Comparison of ENCODE assay signal across 9 cellular contexts in genomic region chr4:173509031-173510001, GRCh38. TPM values are rescaled to one million over a fixed set of nuclear protein-coding genes. Genes with fewer than 3 reads are reported as not detected.
DNase-seq lines count a peak whose midpoint lies in the region; ATAC-seq and TF ChIP-seq lines count a peak whose summit lies in the region.
"Had no signal": no experiment of that assay in that cellular context is flagged by ENCODE, and none has a peak within 500 bp of the region (broad histone marks: within the 10 kb centered on the region; RNA-seq: fewer than 3 reads in every experiment).

No MANE protein-coding gene starts in this region.

- DNase-seq in GM03348 (ENCODE audit: low spot score) (peak; percentile 82), HFF-Myc (ENCODE audit: extremely low read depth, low read depth) (no peak), amniotic epithelial cell (ENCODE audit: low read depth) (peak; percentile 78), immature natural killer cell (no peak), MM.1S (no peak), NCI-H524 treated with DMSO at 0.1 percent for 48 hours (lab: John Stamatoyannopoulos, UW) (no peak)

- no peak overlapping the region for H3K27ac Mint-ChIP-seq in immature natural killer cell

- ATAC-seq in HG03439 (IDR thresholded peaks at IDR 0.05; ENCODE audit: unreplicated experiment): no peak
- ATAC-seq: K562 had no signal

- H3K36me3 Mint-ChIP-seq in immature natural killer cell: peaks cover 0 to 5% (median 0%) of the 10 kb centered on the region in 3 donors

- H3K4me1 ChIP-seq in stomach smooth muscle (ENCODE audit: control insufficient read depth, insufficient read depth, low read length) (peaks cover 64% of the 10 kb centered on the region), MM.1S (ENCODE audit: low read length) (no peaks in the 10 kb centered on the region)

- H3K4me3 ChIP-seq in HFF-Myc (replicated peaks; ENCODE audit: low read depth, low read length) (peak overlapping the region; percentile 38), stomach smooth muscle (ENCODE audit: low read length in 2 of 2) (peak overlapping the region; percentile 57 to 79), MM.1S (ENCODE audit: low read length) (no peak overlapping the region)
- H3K4me3 ChIP-seq: K562 had no signal

- H3K79me2 ChIP-seq in MM.1S (ENCODE audit: low read length): no peaks in the 10 kb centered on the region

- H3K9me3 ChIP-seq in stomach smooth muscle (ENCODE audit: control insufficient read depth in 2 of 2, low read length in 2 of 2) (no peaks in the 10 kb centered on the region), MM.1S (replicated peaks; ENCODE audit: insufficient read depth, low read length) (no peaks in the 10 kb centered on the region)

- H3K36me3 ChIP-seq in stomach smooth muscle (ENCODE audit: control insufficient read depth in 2 of 2, insufficient read depth in 2 of 2, low read length in 2 of 2) (peaks cover 0 to 2% of the 10 kb centered on the region in 2 donors), MM.1S (replicated peaks; ENCODE audit: insufficient read depth, low read length) (no peaks in the 10 kb centered on the region)

- H3K27me3 Mint-ChIP-seq in immature natural killer cell (ENCODE audit: low read depth in 3 of 3): peaks cover 36 to 64% (median 46%) of the 10 kb centered on the region in 3 donors

- H3K4me1 Mint-ChIP-seq in immature natural killer cell: peaks cover 38 to 40% of the 10 kb centered on the region in 2 donors

- no peaks in the 10 kb centered on the region for H4K20me1 ChIP-seq in MM.1S (ENCODE audit: insufficient read depth, low read length)

- H3K4me2 ChIP-seq in MM.1S (ENCODE audit: low read depth, low read length): no peak overlapping the region; the same call in 1 of the 2 replicates

- no peak overlapping the region for H2AFZ ChIP-seq in MM.1S (ENCODE audit: low read length)

- peaks cover 0 to 33% (median 5%) of the 10 kb centered on the region in 6 donors for H3K9me3 Mint-ChIP-seq in immature natural killer cell

- H3K9me2 ChIP-seq in MM.1S (replicated peaks; ENCODE audit: insufficient read depth, low read length): no peaks in the 10 kb centered on the region

- no peaks in the 10 kb centered on the region for H3K27me3 ChIP-seq in stomach smooth muscle (ENCODE audit: control insufficient read depth in 1 of 2, insufficient read depth in 2 of 2, low read length in 2 of 2)
- no peaks in the 10 kb centered on the region for H3K27me3 ChIP-seq in MM.1S (replicated peaks; ENCODE audit: insufficient read depth, low read length)

- H3K9ac ChIP-seq in stomach smooth muscle (ENCODE audit: low read length in 2 of 2) (peak overlapping the region; percentile 44 to 80), MM.1S (ENCODE audit: low read length) (no peak overlapping the region)

- H3K27ac ChIP-seq in stomach smooth muscle (ENCODE audit: low read length) (peak overlapping the region; percentile 87), MM.1S (ENCODE audit: low read length) (no peak overlapping the region)

- TF ChIP-seq CTCF in HFF-Myc (IDR thresholded peaks at IDR 0.05; ENCODE audit: low read depth, low read length, missing control alignments): no peak
- TF ChIP-seq CTCF in MM.1S (IDR thresholded peaks at IDR 0.05; ENCODE audit: low read length): no peak

- H3K4me3 Mint-ChIP-seq in immature natural killer cell: peak overlapping the region; percentile 76 to 81 (median 77)

- H3F3A ChIP-seq in MM.1S (ENCODE audit: insufficient read depth, low read length): no peaks in the 10 kb centered on the region

RNA-seq across cellular contexts. Expression of gene HAND2, which starts 20.7 kb away (rescaled TPM):
- not detected for polyA plus RNA-seq in immature natural killer cell

Comparison
In these comparisons a context has a peak if more than half of its experiments do, and no peak if none do; other contexts are left out.
1. DNase-seq: peak in GM03348 (single experiment) and amniotic epithelial cell (single experiment); none in HFF-Myc (single experiment), immature natural killer cell (0 of 3), MM.1S (single experiment) and NCI-H524 treated with DMSO at 0.1 percent for 48 hours (single experiment).